Comparison of ENCODE assay signal across 1 cellular context in genomic region chr1:22315315-22316078, GRCh38.
TF ChIP-seq lines count a peak whose summit lies in the region.

No MANE protein-coding gene starts in this region.

TF ChIP-seq in SK-N-SH, 30 proteins besides CTCF, POLR2A, EP300 and RAD21 (continued from another document):
- TF ChIP-seq FOXJ3 (CRISPR knock-in tag; IDR thresholded peaks at IDR 0.05), result no peak
- no peak for TF ChIP-seq SMC3 (IDR thresholded peaks at IDR 0.05; ENCODE audit: low read depth, low read length)
- TF ChIP-seq JUND (IDR thresholded peaks at IDR 0.05), result no peak
- no peak for TF ChIP-seq MEF2A (IDR thresholded peaks at IDR 0.05; ENCODE audit: borderline replicate concordance, low read depth)
- TF ChIP-seq TEAD4 (IDR thresholded peaks at IDR 0.05; ENCODE audit: borderline replicate concordance, insufficient read depth), result no peak
- TF ChIP-seq, protein P1, sequence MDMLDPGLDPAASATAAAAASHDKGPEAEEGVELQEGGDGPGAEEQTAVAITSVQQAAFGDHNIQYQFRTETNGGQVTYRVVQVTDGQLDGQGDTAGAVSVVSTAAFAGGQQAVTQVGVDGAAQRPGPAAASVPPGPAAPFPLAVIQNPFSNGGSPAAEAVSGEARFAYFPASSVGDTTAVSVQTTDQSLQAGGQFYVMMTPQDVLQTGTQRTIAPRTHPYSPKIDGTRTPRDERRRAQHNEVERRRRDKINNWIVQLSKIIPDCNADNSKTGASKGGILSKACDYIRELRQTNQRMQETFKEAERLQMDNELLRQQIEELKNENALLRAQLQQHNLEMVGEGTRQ (IDR thresholded peaks at IDR 0.05; ENCODE audit: borderline replicate concordance, low read depth, low read length), result no peak
- no peak for TF ChIP-seq RXRA (IDR thresholded peaks at IDR 0.05; ENCODE audit: borderline replicate concordance, low read depth)
- no peak for TF ChIP-seq GATA2 (CRISPR knock-in tag; IDR thresholded peaks at IDR 0.05)
